1 cellular context compared by ENCODE assay signal in the genomic region with DNA sequence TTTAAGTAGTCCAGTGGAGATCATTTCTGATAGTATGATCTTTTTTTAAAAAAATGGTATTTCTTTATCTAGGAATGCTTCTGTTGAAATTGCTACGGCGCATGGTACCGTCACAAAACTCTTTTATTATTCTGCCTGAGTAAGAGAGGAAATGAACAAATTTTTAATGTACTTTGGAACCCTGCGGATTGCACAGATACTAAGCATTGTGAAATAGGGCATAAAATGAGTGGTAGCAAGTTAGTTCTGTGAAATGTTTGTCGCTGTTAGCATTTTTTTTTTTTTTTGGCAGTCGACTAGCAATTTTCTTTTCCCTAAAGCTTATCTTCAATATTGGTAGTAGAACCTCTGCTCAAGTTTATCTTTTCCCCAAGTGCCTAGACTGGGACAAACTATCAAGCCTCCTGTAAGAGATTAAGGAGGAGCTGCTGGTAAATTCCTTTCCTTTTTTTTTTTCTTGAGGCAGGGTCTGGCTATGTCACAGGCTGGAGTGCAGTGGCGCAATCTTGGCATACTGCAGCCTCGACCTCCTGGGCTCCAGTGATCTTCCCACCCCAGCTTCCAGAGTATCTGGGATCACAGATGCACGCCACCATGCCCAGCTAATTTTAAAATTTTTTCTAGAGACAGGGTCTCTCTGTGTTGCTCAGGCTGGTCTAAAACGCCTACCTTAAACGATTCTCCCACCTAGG.
TF ChIP-seq lines count a peak whose summit lies in the region.

No MANE protein-coding gene starts in this region.

TF ChIP-seq in HEK293, 187 proteins besides CTCF, POLR2A, EP300 and RAD21 (continued from another document):
- no peak for TF ChIP-seq ZNF830 (tag by site-specific recombination; IDR thresholded peaks at IDR 0.05; ENCODE audit: low read depth)
